ENCODE assay signal across 8 cellular contexts in the genomic region with DNA sequence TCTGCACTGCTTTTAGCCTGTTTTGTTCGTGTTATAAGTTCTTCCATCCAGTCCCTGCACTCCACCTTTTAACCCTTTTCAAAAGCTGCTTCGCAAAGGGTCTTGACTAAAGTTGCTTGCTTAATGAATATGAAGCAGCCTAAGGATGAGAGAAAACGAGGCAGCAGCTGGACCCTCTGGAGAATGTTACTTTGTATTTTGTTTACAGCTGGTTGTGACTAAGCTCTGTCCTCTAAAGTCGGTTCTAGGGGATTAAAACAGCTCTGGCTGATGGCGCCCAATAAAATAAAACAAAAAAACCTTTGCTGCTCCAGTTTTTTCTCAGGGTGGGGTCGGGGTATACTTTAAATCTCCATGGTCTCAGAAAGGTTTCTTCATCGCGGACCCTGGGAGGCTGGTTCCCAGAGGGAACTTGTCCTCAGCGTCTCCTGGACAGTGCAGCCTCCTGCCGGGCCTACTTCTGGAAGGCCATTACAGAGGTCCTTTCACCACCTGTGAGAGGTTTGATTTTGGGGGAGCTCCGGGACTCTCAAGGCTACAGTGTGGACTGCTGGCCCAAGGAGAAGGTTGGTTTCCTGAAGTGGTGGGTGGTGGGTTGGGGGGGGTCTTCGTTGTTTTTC. TPM values are rescaled to one million over a fixed set of nuclear protein-coding genes. Genes with fewer than 3 reads are reported as not detected.
DNase-seq lines count a peak whose midpoint lies in the region; ATAC-seq, FAIRE-seq and TF ChIP-seq lines count a peak whose summit lies in the region.

No MANE protein-coding gene starts in this region.

- peak overlapping the region; percentile 79 for H3K27ac ChIP-seq in DND-41 (ENCODE audit: low read length)
- H3K27ac ChIP-seq in MM.1S (ENCODE audit: low read length): peak overlapping the region; percentile 55; the same call in 1 of the 2 replicates
- peak overlapping the region; percentile 44 for H3K27ac ChIP-seq in muscle layer of colon (ENCODE audit: low read depth, low read length)

- peaks cover 65% of the 10 kb centered on the region for H3K36me3 ChIP-seq in DND-41 (ENCODE audit: insufficient read depth, low read length)
- H3K36me3 ChIP-seq in MM.1S (replicated peaks; ENCODE audit: insufficient read depth, low read length): peaks cover 20% of the 10 kb centered on the region
- peaks cover 28% of the 10 kb centered on the region for H3K36me3 ChIP-seq in muscle layer of colon (ENCODE audit: insufficient read depth, low read length)

- no peak; the same call in 2 of the 3 replicates for ATAC-seq in DND-41 (ENCODE audit: insufficient read depth, low read depth)
- ATAC-seq in GM18870 (IDR thresholded peaks at IDR 0.05; ENCODE audit: unreplicated experiment): no peak

- TF ChIP-seq CTCF in DND-41 (IDR thresholded peaks at IDR 0.05; ENCODE audit: borderline replicate concordance, extremely low read depth, low read length, poor library complexity, severe bottlenecking) (no peak), MM.1S (IDR thresholded peaks at IDR 0.05; ENCODE audit: low read length) (no peak)

- H3K9me2 ChIP-seq in MM.1S (replicated peaks; ENCODE audit: insufficient read depth, low read length): no peaks in the 10 kb centered on the region

- peak overlapping the region; percentile 8 to 59; a peak in 3 of 4 replicates for H3K4me3 ChIP-seq in DND-41 (ENCODE audit: low read depth in 1 of 2, low read length in 2 of 2)
- H3K4me3 ChIP-seq in MM.1S (ENCODE audit: low read length): peak overlapping the region; percentile 63
- H3K4me3 ChIP-seq in muscle layer of colon (ENCODE audit: low read depth in 1 of 2, low read length in 2 of 2): peak overlapping the region; percentile 47 to 98

- H3K4me2 ChIP-seq in DND-41 (ENCODE audit: insufficient read depth, low read length) (peak overlapping the region; percentile 80), MM.1S (ENCODE audit: low read depth, low read length) (peak overlapping the region; percentile 94)

- FAIRE-seq in RCC 7860 (lab: Jason Lieb, UNC): no peak

- no peaks in the 10 kb centered on the region for H3K9me3 ChIP-seq in DND-41 (ENCODE audit: insufficient read depth, low read length, severe bottlenecking)
- H3K9me3 ChIP-seq in MM.1S (replicated peaks; ENCODE audit: insufficient read depth, low read length): no peaks in the 10 kb centered on the region
- H3K9me3 ChIP-seq in muscle layer of colon (ENCODE audit: low read length): no peaks in the 10 kb centered on the region

- peak overlapping the region; percentile 56 for H2AFZ ChIP-seq in DND-41 (ENCODE audit: low read depth, low read length)
- peak overlapping the region; percentile 50 for H2AFZ ChIP-seq in MM.1S (ENCODE audit: low read length)

- H3K4me1 ChIP-seq in DND-41 (ENCODE audit: insufficient read depth, low read length) (peaks cover 69% of the 10 kb centered on the region), MM.1S (ENCODE audit: low read length) (peaks cover 31% of the 10 kb centered on the region), muscle layer of colon (ENCODE audit: insufficient read depth, low read length) (peaks cover 54% of the 10 kb centered on the region)

- no peaks in the 10 kb centered on the region for H3K27me3 ChIP-seq in DND-41 (ENCODE audit: insufficient read depth, low read length, poor library complexity)
- no peaks in the 10 kb centered on the region for H3K27me3 ChIP-seq in MM.1S (replicated peaks; ENCODE audit: insufficient read depth, low read length)
- no peaks in the 10 kb centered on the region for H3K27me3 ChIP-seq in muscle layer of colon (ENCODE audit: control insufficient read depth in 1 of 2, insufficient read depth in 2 of 2, low read length in 2 of 2)

- peaks cover 27% of the 10 kb centered on the region for H3F3A ChIP-seq in MM.1S (ENCODE audit: insufficient read depth, low read length)

- peak overlapping the region; percentile 59 for H3K9ac ChIP-seq in DND-41 (ENCODE audit: low read depth, low read length)
- peak overlapping the region; percentile 35; the same call in 1 of the 2 replicates for H3K9ac ChIP-seq in MM.1S (ENCODE audit: low read length)
- peak overlapping the region; percentile 33 for H3K9ac ChIP-seq in muscle layer of colon (ENCODE audit: low read length)

- DNase-seq in DND-41 (no peak), MM.1S (no peak), cerebellar cortex (ENCODE audit: low spot score) (peak; percentile 69), HT-29 (ENCODE audit: low spot score) (no peak), RCC 7860 (ENCODE audit: low spot score) (no peak), NCI-H2029 (lab: John Stamatoyannopoulos, UW) (no peak)

- H4K20me1 ChIP-seq in DND-41 (ENCODE audit: insufficient read depth, low read length) (peaks cover 69% of the 10 kb centered on the region), MM.1S (ENCODE audit: insufficient read depth, low read length) (peaks cover 33% of the 10 kb centered on the region)

- H3K79me2 ChIP-seq in DND-41 (ENCODE audit: insufficient read depth, low read length) (peaks cover 97% of the 10 kb centered on the region), MM.1S (ENCODE audit: low read length) (peaks cover 98% of the 10 kb centered on the region)

RNA-seq across cellular contexts. Expression of a gene that starts 0.8 kb away (rescaled TPM):
- total RNA-seq in HT-29 (2014; rRNA removed; shearing (Covaris generic)): 93.9 and 102 TPM in 2 replicates

RNA-seq across cellular contexts. Expression of a gene that starts 21.2 kb away (rescaled TPM):
- 94.0 and 95.6 TPM in 2 replicates for total RNA-seq in HT-29 (2014; rRNA removed; shearing (Covaris generic))

RNA-seq across cellular contexts. Expression of a gene that starts 40.0 kb away (rescaled TPM):
- 22.5 and 24.5 TPM in 2 replicates for total RNA-seq in HT-29 (2014; rRNA removed; shearing (Covaris generic))

RNA-seq across cellular contexts. Expression of a gene that starts 44.7 kb away (rescaled TPM):
- 43.5 and 45.5 TPM in 2 replicates for total RNA-seq in HT-29 (2014; rRNA removed; shearing (Covaris generic))

RNA-seq across cellular contexts. Expression of a gene that starts 44.8 kb away (rescaled TPM):
- total RNA-seq in HT-29 (2014; rRNA removed; shearing (Covaris generic)): 0.79 and 1.3 TPM in 2 replicates
